Comparison of ENCODE assay signal across 25 cellular contexts in genomic region chr5:146243217-146243616, GRCh38.
"Had no signal": no experiment of that assay in that cellular context is flagged by ENCODE, and none has a peak within 500 bp of the region (broad histone marks: within the 10 kb centered on the region; RNA-seq: fewer than 3 reads in every experiment).

No MANE protein-coding gene starts in this region.

- H3K27ac ChIP-seq: brain microvascular endothelial cell, cardiac muscle cell, VCaP had no signal

- H3K27ac Mint-ChIP-seq: activated CD4-positive, alpha-beta memory T cell treated with anti-CD3 and anti-CD28 coated beads for 36 hours; activated CD4-positive, alpha-beta T cell treated with anti-CD3 and anti-CD28 coated beads, Interleukin-2, amount 10 ng/mL, durations not matched to agents 7 days and 5 days; activated naive CD4-positive, alpha-beta T cell treated with anti-CD3 and anti-CD28 coated beads, Interleukin-2, amount 50 U/mL, for 72 hours; activated naive CD8-positive, alpha-beta T cell treated with anti-CD3 and anti-CD28 coated beads, Interleukin-2, amount 50 U/mL, for 24 hours; T-helper 17 cell had no signal

- H3K4me3 ChIP-seq: cardiac muscle cell had no signal

- H3K9me3 Mint-ChIP-seq: activated CD4-positive, alpha-beta memory T cell treated with anti-CD3 and anti-CD28 coated beads for 36 hours; activated CD4-positive, alpha-beta T cell treated with anti-CD3 and anti-CD28 coated beads, Interleukin-2, amount 10 ng/mL, durations not matched to agents 7 days and 5 days; activated naive CD4-positive, alpha-beta T cell treated with anti-CD3 and anti-CD28 coated beads, Interleukin-2, amount 50 U/mL, for 72 hours; activated naive CD8-positive, alpha-beta T cell treated with anti-CD3 and anti-CD28 coated beads, Interleukin-2, amount 50 U/mL, for 24 hours; activated T-cell treated with anti-CD3 and anti-CD28 coated beads, Interleukin-2, amount 50 U/mL, for 4 hours had no signal

- H3K27me3 Mint-ChIP-seq: activated CD4-positive, alpha-beta memory T cell treated with anti-CD3 and anti-CD28 coated beads for 36 hours; activated CD4-positive, alpha-beta T cell treated with anti-CD3 and anti-CD28 coated beads, Interleukin-2, amount 10 ng/mL, durations not matched to agents 7 days and 5 days; activated naive CD8-positive, alpha-beta T cell treated with anti-CD3 and anti-CD28 coated beads, Interleukin-2, amount 50 U/mL, for 24 hours; T-helper 17 cell had no signal

- ATAC-seq: activated naive CD4-positive, alpha-beta T cell treated with anti-CD3 and anti-CD28 coated beads, Interleukin-2, amount 50 U/mL, for 72 hours; activated naive CD8-positive, alpha-beta T cell treated with anti-CD3 and anti-CD28 coated beads, Interleukin-2, amount 50 U/mL, for 24 hours; activated T-cell treated with anti-CD3 and anti-CD28 coated beads, Interleukin-2, amount 50 U/mL, for 4 hours; T-helper 17 cell had no signal

- H3K4me3 Mint-ChIP-seq: activated CD4-positive, alpha-beta memory T cell treated with anti-CD3 and anti-CD28 coated beads for 36 hours; activated CD4-positive, alpha-beta T cell treated with anti-CD3 and anti-CD28 coated beads, Interleukin-2, amount 10 ng/mL, durations not matched to agents 7 days and 5 days; activated naive CD8-positive, alpha-beta T cell treated with anti-CD3 and anti-CD28 coated beads, Interleukin-2, amount 50 U/mL, for 24 hours; activated T-cell treated with anti-CD3 and anti-CD28 coated beads, Interleukin-2, amount 50 U/mL, for 4 hours; T-helper 17 cell had no signal

- DNase-seq: activated CD4-positive, alpha-beta memory T cell treated with anti-CD3 and anti-CD28 coated beads for 36 hours; activated CD4-positive, alpha-beta T cell treated with anti-CD3 and anti-CD28 coated beads, Interleukin-2, amount 10 ng/mL, durations not matched to agents 7 days and 5 days; activated CD4-positive, CD25-positive, alpha-beta regulatory T cell; activated CD8-positive, alpha-beta memory T cell treated with anti-CD3 and anti-CD28 coated beads for 24 hours; activated effector memory CD4-positive, alpha-beta T cell treated with anti-CD3 and anti-CD28 coated beads, Interleukin-2, amount 50 U/mL, for 16 hours; activated naive CD4-positive, alpha-beta T cell treated with Interleukin-2 at 50 U/mL for 16 hours; activated naive CD8-positive, alpha-beta T cell treated with anti-CD3 and anti-CD28 coated beads, Interleukin-2, amount 50 U/mL, for 24 hours; activated T-cell treated with anti-CD3 and anti-CD28 coated beads, Interleukin-2, amount 50 U/mL, for 4 hours; amygdala; brain microvascular endothelial cell; KG1; NCI-H1092; NCI-H1417; NCI-H1930; NCI-H2171; NCI-H2227 treated with DMSO at 0.1 percent for 48 hours; NCI-H510A; NCI-H526 treated with DMSO at 0.1 percent for 48 hours; NCI-H82; SIG-M5; T-helper 17 cell; T-helper 9 cell had no signal

- H3K27me3 ChIP-seq: brain microvascular endothelial cell, cardiac muscle cell had no signal
